ENCODE assay signal across 1 cellular context in the genomic region with DNA sequence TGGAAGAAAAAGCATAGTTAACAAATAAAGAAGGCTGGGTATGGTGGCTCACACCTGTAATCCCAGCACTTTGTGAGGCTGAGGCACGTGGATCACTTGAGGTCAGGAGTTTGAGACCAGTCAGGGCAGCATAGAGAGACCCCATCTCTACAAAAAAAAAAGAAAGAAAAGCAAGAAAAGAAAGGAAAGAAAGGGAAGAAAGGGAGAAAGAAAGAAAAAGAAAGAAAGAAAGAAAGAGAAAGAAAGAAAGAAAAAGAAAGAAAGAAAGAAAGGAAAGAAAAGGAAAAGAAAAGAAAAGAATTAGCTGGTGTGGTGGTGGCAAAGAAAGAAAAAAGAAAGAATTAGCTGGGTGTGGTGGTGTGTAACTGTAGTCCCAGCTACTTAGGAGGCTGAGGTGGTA.
TF ChIP-seq lines count a peak whose summit lies in the region.

No MANE protein-coding gene starts in this region.

TF ChIP-seq in K562, 482 proteins besides CTCF, POLR2A, EP300 and RAD21 (continued from another document and continues in another):
- TF ChIP-seq, protein P1, sequence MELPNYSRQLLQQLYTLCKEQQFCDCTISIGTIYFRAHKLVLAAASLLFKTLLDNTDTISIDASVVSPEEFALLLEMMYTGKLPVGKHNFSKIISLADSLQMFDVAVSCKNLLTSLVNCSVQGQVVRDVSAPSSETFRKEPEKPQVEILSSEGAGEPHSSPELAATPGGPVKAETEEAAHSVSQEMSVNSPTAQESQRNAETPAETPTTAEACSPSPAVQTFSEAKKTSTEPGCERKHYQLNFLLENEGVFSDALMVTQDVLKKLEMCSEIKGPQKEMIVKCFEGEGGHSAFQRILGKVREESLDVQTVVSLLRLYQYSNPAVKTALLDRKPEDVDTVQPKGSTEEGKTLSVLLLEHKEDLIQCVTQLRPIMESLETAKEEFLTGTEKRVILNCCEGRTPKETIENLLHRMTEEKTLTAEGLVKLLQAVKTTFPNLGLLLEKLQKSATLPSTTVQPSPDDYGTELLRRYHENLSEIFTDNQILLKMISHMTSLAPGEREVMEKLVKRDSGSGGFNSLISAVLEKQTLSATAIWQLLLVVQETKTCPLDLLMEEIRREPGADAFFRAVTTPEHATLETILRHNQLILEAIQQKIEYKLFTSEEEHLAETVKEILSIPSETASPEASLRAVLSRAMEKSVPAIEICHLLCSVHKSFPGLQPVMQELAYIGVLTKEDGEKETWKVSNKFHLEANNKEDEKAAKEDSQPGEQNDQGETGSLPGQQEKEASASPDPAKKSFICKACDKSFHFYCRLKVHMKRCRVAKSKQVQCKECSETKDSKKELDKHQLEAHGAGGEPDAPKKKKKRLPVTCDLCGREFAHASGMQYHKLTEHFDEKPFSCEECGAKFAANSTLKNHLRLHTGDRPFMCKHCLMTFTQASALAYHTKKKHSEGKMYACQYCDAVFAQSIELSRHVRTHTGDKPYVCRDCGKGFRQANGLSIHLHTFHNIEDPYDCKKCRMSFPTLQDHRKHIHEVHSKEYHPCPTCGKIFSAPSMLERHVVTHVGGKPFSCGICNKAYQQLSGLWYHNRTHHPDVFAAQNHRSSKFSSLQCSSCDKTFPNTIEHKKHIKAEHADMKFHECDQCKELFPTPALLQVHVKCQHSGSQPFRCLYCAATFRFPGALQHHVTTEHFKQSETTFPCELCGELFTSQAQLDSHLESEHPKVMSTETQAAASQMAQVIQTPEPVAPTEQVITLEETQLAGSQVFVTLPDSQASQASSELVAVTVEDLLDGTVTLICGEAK (IDR thresholded peaks at IDR 0.05) = peak; percentile 23; the same call in 1 of the 2 replicates
- TF ChIP-seq, protein P1 (CRISPR knock-in tag; IDR thresholded peaks at IDR 0.05) = no peak
- TF ChIP-seq, protein P2, sequence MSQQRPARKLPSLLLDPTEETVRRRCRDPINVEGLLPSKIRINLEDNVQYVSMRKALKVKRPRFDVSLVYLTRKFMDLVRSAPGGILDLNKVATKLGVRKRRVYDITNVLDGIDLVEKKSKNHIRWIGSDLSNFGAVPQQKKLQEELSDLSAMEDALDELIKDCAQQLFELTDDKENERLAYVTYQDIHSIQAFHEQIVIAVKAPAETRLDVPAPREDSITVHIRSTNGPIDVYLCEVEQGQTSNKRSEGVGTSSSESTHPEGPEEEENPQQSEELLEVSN (IDR thresholded peaks at IDR 0.05; ENCODE audit: borderline replicate concordance in 1 of 2, extremely low read depth in 1 of 2, insufficient read depth in 1 of 2, insufficient read length in 1 of 2, low read depth in 1 of 2, low read length in 1 of 2, poor library complexity in 1 of 2, severe bottlenecking in 1 of 2) = no peak
- TF ChIP-seq, protein P3, sequence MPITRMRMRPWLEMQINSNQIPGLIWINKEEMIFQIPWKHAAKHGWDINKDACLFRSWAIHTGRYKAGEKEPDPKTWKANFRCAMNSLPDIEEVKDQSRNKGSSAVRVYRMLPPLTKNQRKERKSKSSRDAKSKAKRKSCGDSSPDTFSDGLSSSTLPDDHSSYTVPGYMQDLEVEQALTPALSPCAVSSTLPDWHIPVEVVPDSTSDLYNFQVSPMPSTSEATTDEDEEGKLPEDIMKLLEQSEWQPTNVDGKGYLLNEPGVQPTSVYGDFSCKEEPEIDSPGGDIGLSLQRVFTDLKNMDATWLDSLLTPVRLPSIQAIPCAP (CRISPR knock-in tag; IDR thresholded peaks at IDR 0.05; ENCODE audit: borderline replicate concordance) = no peak
- TF ChIP-seq ZBTB1 (CRISPR knock-in tag; IDR thresholded peaks at IDR 0.05; ENCODE audit: borderline replicate concordance, low read depth) (no peak), XRCC5 (IDR thresholded peaks at IDR 0.05; ENCODE audit: low read depth, low read length) (no peak), ILF3 (IDR thresholded peaks at IDR 0.05; ENCODE audit: borderline replicate concordance) (no peak), RB1 (IDR thresholded peaks at IDR 0.05; ENCODE audit: low read depth) (no peak), CC2D1A (IDR thresholded peaks at IDR 0.05) (0 out of 2 replicates have a peak, but pooled peaks have one; percentile 17), ESRRA (IDR thresholded peaks at IDR 0.05; ENCODE audit: borderline replicate concordance, low read depth) (no peak), E2F3 (CRISPR knock-in tag; IDR thresholded peaks at IDR 0.05) (no peak), HLTF (IDR thresholded peaks at IDR 0.05) (0 out of 2 replicates have a peak, but pooled peaks have one; percentile 71), MTA1 (IDR thresholded peaks at IDR 0.05; ENCODE audit: borderline replicate concordance) (peak; percentile 29; the same call in 1 of the 2 replicates), TCF7L2 (IDR thresholded peaks at IDR 0.05; ENCODE audit: low read depth, low read length) (no peak), ZNF830 (CRISPR knock-in tag; IDR thresholded peaks at IDR 0.05) (no peak), TARDBP (IDR thresholded peaks at IDR 0.05) (no peak), EGR1 (conservative IDR thresholded peaks at IDR 0.05) (no peak), TRIM24 (IDR thresholded peaks at IDR 0.05) (0 out of 4 replicates have a peak, but pooled peaks of 1 of the 2 experiments have one; percentile 13), SRSF9 (IDR thresholded peaks at IDR 0.05; ENCODE audit: borderline replicate concordance, low read depth, low read length) (no peak)
- TF ChIP-seq, protein P4, sequence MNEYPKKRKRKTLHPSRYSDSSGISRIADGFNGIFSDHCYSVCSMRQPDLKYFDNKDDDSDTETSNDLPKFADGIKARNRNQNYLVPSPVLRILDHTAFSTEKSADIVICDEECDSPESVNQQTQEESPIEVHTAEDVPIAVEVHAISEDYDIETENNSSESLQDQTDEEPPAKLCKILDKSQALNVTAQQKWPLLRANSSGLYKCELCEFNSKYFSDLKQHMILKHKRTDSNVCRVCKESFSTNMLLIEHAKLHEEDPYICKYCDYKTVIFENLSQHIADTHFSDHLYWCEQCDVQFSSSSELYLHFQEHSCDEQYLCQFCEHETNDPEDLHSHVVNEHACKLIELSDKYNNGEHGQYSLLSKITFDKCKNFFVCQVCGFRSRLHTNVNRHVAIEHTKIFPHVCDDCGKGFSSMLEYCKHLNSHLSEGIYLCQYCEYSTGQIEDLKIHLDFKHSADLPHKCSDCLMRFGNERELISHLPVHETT (CRISPR knock-in tag; conservative IDR thresholded peaks at IDR 0.05 in 1 of 2, IDR thresholded peaks at IDR 0.05 in 1 of 2) = no peak
- TF ChIP-seq, protein P5, sequence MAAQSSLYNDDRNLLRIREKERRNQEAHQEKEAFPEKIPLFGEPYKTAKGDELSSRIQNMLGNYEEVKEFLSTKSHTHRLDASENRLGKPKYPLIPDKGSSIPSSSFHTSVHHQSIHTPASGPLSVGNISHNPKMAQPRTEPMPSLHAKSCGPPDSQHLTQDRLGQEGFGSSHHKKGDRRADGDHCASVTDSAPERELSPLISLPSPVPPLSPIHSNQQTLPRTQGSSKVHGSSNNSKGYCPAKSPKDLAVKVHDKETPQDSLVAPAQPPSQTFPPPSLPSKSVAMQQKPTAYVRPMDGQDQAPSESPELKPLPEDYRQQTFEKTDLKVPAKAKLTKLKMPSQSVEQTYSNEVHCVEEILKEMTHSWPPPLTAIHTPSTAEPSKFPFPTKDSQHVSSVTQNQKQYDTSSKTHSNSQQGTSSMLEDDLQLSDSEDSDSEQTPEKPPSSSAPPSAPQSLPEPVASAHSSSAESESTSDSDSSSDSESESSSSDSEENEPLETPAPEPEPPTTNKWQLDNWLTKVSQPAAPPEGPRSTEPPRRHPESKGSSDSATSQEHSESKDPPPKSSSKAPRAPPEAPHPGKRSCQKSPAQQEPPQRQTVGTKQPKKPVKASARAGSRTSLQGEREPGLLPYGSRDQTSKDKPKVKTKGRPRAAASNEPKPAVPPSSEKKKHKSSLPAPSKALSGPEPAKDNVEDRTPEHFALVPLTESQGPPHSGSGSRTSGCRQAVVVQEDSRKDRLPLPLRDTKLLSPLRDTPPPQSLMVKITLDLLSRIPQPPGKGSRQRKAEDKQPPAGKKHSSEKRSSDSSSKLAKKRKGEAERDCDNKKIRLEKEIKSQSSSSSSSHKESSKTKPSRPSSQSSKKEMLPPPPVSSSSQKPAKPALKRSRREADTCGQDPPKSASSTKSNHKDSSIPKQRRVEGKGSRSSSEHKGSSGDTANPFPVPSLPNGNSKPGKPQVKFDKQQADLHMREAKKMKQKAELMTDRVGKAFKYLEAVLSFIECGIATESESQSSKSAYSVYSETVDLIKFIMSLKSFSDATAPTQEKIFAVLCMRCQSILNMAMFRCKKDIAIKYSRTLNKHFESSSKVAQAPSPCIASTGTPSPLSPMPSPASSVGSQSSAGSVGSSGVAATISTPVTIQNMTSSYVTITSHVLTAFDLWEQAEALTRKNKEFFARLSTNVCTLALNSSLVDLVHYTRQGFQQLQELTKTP (IDR thresholded peaks at IDR 0.05; ENCODE audit: low read depth in 1 of 2, partially characterized antibody in 2 of 2) = no peak
- TF ChIP-seq, protein P6, sequence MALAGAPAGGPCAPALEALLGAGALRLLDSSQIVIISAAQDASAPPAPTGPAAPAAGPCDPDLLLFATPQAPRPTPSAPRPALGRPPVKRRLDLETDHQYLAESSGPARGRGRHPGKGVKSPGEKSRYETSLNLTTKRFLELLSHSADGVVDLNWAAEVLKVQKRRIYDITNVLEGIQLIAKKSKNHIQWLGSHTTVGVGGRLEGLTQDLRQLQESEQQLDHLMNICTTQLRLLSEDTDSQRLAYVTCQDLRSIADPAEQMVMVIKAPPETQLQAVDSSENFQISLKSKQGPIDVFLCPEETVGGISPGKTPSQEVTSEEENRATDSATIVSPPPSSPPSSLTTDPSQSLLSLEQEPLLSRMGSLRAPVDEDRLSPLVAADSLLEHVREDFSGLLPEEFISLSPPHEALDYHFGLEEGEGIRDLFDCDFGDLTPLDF (CRISPR knock-in tag; IDR thresholded peaks at IDR 0.05) = no peak
- TF ChIP-seq, protein P7, sequence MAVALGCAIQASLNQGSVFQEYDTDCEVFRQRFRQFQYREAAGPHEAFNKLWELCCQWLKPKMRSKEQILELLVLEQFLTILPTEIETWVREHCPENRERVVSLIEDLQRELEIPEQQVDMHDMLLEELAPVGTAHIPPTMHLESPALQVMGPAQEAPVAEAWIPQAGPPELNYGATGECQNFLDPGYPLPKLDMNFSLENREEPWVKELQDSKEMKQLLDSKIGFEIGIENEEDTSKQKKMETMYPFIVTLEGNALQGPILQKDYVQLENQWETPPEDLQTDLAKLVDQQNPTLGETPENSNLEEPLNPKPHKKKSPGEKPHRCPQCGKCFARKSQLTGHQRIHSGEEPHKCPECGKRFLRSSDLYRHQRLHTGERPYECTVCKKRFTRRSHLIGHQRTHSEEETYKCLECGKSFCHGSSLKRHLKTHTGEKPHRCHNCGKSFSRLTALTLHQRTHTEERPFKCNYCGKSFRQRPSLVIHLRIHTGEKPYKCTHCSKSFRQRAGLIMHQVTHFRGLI (CRISPR knock-in tag; IDR thresholded peaks at IDR 0.05) = no peak
- TF ChIP-seq, protein P8, sequence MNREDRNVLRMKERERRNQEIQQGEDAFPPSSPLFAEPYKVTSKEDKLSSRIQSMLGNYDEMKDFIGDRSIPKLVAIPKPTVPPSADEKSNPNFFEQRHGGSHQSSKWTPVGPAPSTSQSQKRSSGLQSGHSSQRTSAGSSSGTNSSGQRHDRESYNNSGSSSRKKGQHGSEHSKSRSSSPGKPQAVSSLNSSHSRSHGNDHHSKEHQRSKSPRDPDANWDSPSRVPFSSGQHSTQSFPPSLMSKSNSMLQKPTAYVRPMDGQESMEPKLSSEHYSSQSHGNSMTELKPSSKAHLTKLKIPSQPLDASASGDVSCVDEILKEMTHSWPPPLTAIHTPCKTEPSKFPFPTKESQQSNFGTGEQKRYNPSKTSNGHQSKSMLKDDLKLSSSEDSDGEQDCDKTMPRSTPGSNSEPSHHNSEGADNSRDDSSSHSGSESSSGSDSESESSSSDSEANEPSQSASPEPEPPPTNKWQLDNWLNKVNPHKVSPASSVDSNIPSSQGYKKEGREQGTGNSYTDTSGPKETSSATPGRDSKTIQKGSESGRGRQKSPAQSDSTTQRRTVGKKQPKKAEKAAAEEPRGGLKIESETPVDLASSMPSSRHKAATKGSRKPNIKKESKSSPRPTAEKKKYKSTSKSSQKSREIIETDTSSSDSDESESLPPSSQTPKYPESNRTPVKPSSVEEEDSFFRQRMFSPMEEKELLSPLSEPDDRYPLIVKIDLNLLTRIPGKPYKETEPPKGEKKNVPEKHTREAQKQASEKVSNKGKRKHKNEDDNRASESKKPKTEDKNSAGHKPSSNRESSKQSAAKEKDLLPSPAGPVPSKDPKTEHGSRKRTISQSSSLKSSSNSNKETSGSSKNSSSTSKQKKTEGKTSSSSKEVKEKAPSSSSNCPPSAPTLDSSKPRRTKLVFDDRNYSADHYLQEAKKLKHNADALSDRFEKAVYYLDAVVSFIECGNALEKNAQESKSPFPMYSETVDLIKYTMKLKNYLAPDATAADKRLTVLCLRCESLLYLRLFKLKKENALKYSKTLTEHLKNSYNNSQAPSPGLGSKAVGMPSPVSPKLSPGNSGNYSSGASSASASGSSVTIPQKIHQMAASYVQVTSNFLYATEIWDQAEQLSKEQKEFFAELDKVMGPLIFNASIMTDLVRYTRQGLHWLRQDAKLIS (CRISPR knock-in tag; IDR thresholded peaks at IDR 0.05) = no peak
- TF ChIP-seq, protein P9, sequence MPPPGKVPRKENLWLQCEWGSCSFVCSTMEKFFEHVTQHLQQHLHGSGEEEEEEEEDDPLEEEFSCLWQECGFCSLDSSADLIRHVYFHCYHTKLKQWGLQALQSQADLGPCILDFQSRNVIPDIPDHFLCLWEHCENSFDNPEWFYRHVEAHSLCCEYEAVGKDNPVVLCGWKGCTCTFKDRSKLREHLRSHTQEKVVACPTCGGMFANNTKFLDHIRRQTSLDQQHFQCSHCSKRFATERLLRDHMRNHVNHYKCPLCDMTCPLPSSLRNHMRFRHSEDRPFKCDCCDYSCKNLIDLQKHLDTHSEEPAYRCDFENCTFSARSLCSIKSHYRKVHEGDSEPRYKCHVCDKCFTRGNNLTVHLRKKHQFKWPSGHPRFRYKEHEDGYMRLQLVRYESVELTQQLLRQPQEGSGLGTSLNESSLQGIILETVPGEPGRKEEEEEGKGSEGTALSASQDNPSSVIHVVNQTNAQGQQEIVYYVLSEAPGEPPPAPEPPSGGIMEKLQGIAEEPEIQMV (tag; conservative IDR thresholded peaks at IDR 0.05; ENCODE audit: low read depth) = 0 out of 2 replicates have a peak, but pooled peaks have one; percentile 11
